Comparison of ENCODE assay signal across 12 cellular contexts in the genomic region with DNA sequence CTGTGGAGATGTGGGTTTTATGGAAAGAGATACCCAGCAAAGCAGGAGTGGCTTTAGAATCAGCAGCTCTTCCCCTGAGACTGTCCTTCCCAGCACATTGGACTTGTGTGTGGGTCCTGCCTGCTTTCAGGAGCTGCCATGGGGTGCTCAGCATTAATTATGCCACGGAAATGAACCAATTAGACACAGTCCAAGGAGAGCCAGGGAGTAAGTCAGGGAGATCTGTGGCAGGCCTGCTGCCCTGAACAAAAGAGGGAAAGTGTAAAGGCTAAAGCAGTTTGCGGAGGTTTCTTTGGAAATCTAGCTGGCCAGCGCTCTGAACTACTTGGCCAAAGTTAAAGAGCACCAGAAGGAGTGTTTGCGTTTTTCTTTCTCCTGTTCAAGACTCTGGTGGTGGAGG.
DNase-seq lines count a peak whose midpoint lies in the region; ATAC-seq and TF ChIP-seq lines count a peak whose summit lies in the region.
"Had no signal": no experiment of that assay in that cellular context is flagged by ENCODE, and none has a peak within 500 bp of the region (broad histone marks: within the 10 kb centered on the region; RNA-seq: fewer than 3 reads in every experiment).

No MANE protein-coding gene starts in this region.

- H3K9me3 Mint-ChIP-seq in activated T-cell treated with anti-CD3 and anti-CD28 coated beads, Interleukin-2, amount 50 U/mL, for 72 hours: no peaks in the 10 kb centered on the region
- no peaks in the 10 kb centered on the region for H3K9me3 Mint-ChIP-seq in WTC11

- H3K4me3 ChIP-seq in lower lobe of right lung: no peak overlapping the region
- no peak overlapping the region for H3K4me3 ChIP-seq in upper lobe of left lung
- no peak overlapping the region for H3K4me3 ChIP-seq in mammary epithelial cell (replicated peaks in 1 of 3; ENCODE audit: insufficient read depth in 1 of 3, low read depth in 2 of 3, low read length in 3 of 3)
- H3K4me3 ChIP-seq: transverse colon had no signal

- H3K27ac Mint-ChIP-seq in activated T-cell treated with anti-CD3 and anti-CD28 coated beads, Interleukin-2, amount 50 U/mL, for 72 hours: peak overlapping the region; percentile 47
- peak overlapping the region; percentile 66 for H3K27ac Mint-ChIP-seq in WTC11

- TF ChIP-seq CTCF in WTC11 (IDR thresholded peaks at IDR 0.05): no peak
- TF ChIP-seq CTCF in lower lobe of right lung (IDR thresholded peaks at IDR 0.05): no peak
- TF ChIP-seq CTCF in upper lobe of left lung (IDR thresholded peaks at IDR 0.05): no peak
- no peak for TF ChIP-seq CTCF in mammary epithelial cell (conservative IDR thresholded peaks at IDR 0.05 in 1 of 2, IDR thresholded peaks at IDR 0.05 in 1 of 2; ENCODE audit: extremely low read depth in 1 of 2, insufficient read depth in 1 of 2, low read depth in 1 of 2, low read length in 2 of 2)

- peaks cover 74% of the 10 kb centered on the region for H3K79me2 ChIP-seq in mammary epithelial cell (ENCODE audit: insufficient read depth, low read length)

- in situ Hi-C loops in mammary epithelial cell (cut with MboI; ENCODE audit: low sequenced_read_pairs in 2 of 2): no loop called here

- peaks cover 30% of the 10 kb centered on the region for H3K36me3 ChIP-seq in lower lobe of right lung
- peaks cover 0 to 30% (median 12%) of the 10 kb centered on the region in 4 donors for H3K36me3 ChIP-seq in upper lobe of left lung
- H3K36me3 ChIP-seq in mammary epithelial cell (ENCODE audit: insufficient read depth, low read length): peaks cover 10% of the 10 kb centered on the region

- H3K4me1 ChIP-seq in lower lobe of right lung: peaks cover 90% of the 10 kb centered on the region
- peaks cover 67 to 86% (median 77%) of the 10 kb centered on the region in 4 donors for H3K4me1 ChIP-seq in upper lobe of left lung
- H3K4me1 ChIP-seq in mammary epithelial cell (ENCODE audit: insufficient read depth, low read length): peaks cover 8% of the 10 kb centered on the region

- H3K27ac ChIP-seq in lower lobe of right lung: peak overlapping the region; percentile 9
- peak overlapping the region in 3 of 4 donors; percentile 31 to 83 (median 77) for H3K27ac ChIP-seq in upper lobe of left lung
- H3K27ac ChIP-seq in mammary epithelial cell (ENCODE audit: insufficient read depth, low read depth, low read length): no peak overlapping the region

- H3K9me3 ChIP-seq in lower lobe of right lung (no peaks in the 10 kb centered on the region), upper lobe of left lung (no peaks in the 10 kb centered on the region), mammary epithelial cell (replicated peaks; ENCODE audit: insufficient read depth, low read length) (no peaks in the 10 kb centered on the region)
- H3K9me3 ChIP-seq: transverse colon had no signal

- dilution Hi-C loops in mammary epithelial cell (cut with HindIII; ENCODE audit: low sequenced_read_pairs): no loop called here

- H3K4me3 Mint-ChIP-seq in activated T-cell treated with anti-CD3 and anti-CD28 coated beads, Interleukin-2, amount 50 U/mL, for 72 hours: peak overlapping the region in 1 of 2 donors; percentile 3
- no peak overlapping the region for H3K4me3 Mint-ChIP-seq in WTC11

- H3K4me1 Mint-ChIP-seq in activated T-cell treated with anti-CD3 and anti-CD28 coated beads, Interleukin-2, amount 50 U/mL, for 72 hours (ENCODE audit: low read depth): peaks cover 67% of the 10 kb centered on the region
- peaks cover 46% of the 10 kb centered on the region for H3K4me1 Mint-ChIP-seq in WTC11

- H3K27me3 Mint-ChIP-seq in activated T-cell treated with anti-CD3 and anti-CD28 coated beads, Interleukin-2, amount 50 U/mL, for 72 hours (ENCODE audit: low read depth): no peaks in the 10 kb centered on the region
- H3K27me3 Mint-ChIP-seq in WTC11 (ENCODE audit: low read depth): no peaks in the 10 kb centered on the region

- ATAC-seq in activated T-cell treated with anti-CD3 and anti-CD28 coated beads, Interleukin-2, amount 50 U/mL, for 72 hours (replicated peaks in 1 of 2): no peak
- no peak for ATAC-seq in WTC11
- ATAC-seq in lower lobe of right lung: no peak
- ATAC-seq in upper lobe of left lung (ENCODE audit: low FRiP score in 2 of 2): no peak

- no peak for TF ChIP-seq POLR2A in upper lobe of left lung (IDR thresholded peaks at IDR 0.05)

- POLR2A ChIA-PET in WTC11 (lab: Charles Lee): no interaction called here

- 52 to 67% methylated on average over 4 of the region's 4 CpGs for WGBS in upper lobe of left lung, 2 donors
- WGBS in mammary epithelial cell (ENCODE audit: low coverage, missing lambda C conversion rate): 75% methylated on average over 4 of the region's 4 CpGs

- H3K36me3 Mint-ChIP-seq in activated T-cell treated with anti-CD3 and anti-CD28 coated beads, Interleukin-2, amount 50 U/mL, for 72 hours (ENCODE audit: insufficient read depth in 2 of 2): peaks cover 5 to 17% of the 10 kb centered on the region in 2 donors
- no peaks in the 10 kb centered on the region for H3K36me3 Mint-ChIP-seq in WTC11

- H2AFZ ChIP-seq in mammary epithelial cell (ENCODE audit: low read depth, low read length): no peak overlapping the region

- H3K27me3 ChIP-seq in lower lobe of right lung (ENCODE audit: low read depth) (no peaks in the 10 kb centered on the region), upper lobe of left lung (no peaks in the 10 kb centered on the region), mammary epithelial cell (ENCODE audit: insufficient read depth, low read length) (no peaks in the 10 kb centered on the region)
- H3K27me3 ChIP-seq: transverse colon had no signal

- no peak overlapping the region for H3K4me2 ChIP-seq in mammary epithelial cell (ENCODE audit: insufficient read depth, low read depth, low read length)

- H4K20me1 ChIP-seq in mammary epithelial cell (ENCODE audit: insufficient read depth, low read length): no peaks in the 10 kb centered on the region

- CTCF ChIA-PET in WTC11 (lab: Charles Lee) (interaction anchor here (0.7 kb wide), 1 partner anchor 26 kb away, joined by 3 read pairs; no protein-coding TSS in a partner anchor), mammary epithelial cell (lab: Charles Lee; ENCODE audit: low non-redundant PET) (interaction anchor here (0.5 kb wide), 1 partner anchor 16 kb away, joined by 3 read pairs; no protein-coding TSS in a partner anchor)

- DNase-seq in activated T-cell treated with anti-CD3 and anti-CD28 coated beads, Interleukin-2, amount 50 U/mL, for 72 hours: no peak
- DNase-seq in activated T-cell treated with anti-CD3 and anti-CD28 coated beads for 4 hours (no peak), WTC11 (ENCODE audit: low spot score) (no peak), lower lobe of right lung (no peak), upper lobe of left lung (no peak), AG08396 (ENCODE audit: low spot score) (no peak), glomerular visceral epithelial cell (ENCODE audit: extremely low spot score) (no peak), mammary epithelial cell (no peak)
- DNase-seq: NCI-H1694; NCI-H524; stimulated activated CD4-positive, alpha-beta T cell treated with anti-CD3 and anti-CD28 coated beads, Interleukin-15, amount 100 ng/mL, for 24 hours; transverse colon had no signal

- intact Hi-C loops in lower lobe of right lung (cut with DNase I) (no loop called here), mammary epithelial cell (cut with micrococcal nuclease) (no loop called here)

- H3K9ac ChIP-seq in mammary epithelial cell (ENCODE audit: insufficient read depth, low read length): no peak overlapping the region

- no peak for TF ChIP-seq EP300 in upper lobe of left lung (IDR thresholded peaks at IDR 0.05)

- BruUV-seq in mammary epithelial cell (replicated peaks; lab: Mats Ljungman, UMichigan): no TSS peak

TF ChIP-seq in WTC11, 78 proteins besides CTCF, POLR2A, EP300 and RAD21 (continues in another document):
- TF ChIP-seq, protein P1, sequence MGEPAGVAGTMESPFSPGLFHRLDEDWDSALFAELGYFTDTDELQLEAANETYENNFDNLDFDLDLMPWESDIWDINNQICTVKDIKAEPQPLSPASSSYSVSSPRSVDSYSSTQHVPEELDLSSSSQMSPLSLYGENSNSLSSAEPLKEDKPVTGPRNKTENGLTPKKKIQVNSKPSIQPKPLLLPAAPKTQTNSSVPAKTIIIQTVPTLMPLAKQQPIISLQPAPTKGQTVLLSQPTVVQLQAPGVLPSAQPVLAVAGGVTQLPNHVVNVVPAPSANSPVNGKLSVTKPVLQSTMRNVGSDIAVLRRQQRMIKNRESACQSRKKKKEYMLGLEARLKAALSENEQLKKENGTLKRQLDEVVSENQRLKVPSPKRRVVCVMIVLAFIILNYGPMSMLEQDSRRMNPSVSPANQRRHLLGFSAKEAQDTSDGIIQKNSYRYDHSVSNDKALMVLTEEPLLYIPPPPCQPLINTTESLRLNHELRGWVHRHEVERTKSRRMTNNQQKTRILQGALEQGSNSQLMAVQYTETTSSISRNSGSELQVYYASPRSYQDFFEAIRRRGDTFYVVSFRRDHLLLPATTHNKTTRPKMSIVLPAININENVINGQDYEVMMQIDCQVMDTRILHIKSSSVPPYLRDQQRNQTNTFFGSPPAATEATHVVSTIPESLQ (CRISPR knock-in tag; IDR thresholded peaks at IDR 0.05): no peak
- TF ChIP-seq, protein P2, sequence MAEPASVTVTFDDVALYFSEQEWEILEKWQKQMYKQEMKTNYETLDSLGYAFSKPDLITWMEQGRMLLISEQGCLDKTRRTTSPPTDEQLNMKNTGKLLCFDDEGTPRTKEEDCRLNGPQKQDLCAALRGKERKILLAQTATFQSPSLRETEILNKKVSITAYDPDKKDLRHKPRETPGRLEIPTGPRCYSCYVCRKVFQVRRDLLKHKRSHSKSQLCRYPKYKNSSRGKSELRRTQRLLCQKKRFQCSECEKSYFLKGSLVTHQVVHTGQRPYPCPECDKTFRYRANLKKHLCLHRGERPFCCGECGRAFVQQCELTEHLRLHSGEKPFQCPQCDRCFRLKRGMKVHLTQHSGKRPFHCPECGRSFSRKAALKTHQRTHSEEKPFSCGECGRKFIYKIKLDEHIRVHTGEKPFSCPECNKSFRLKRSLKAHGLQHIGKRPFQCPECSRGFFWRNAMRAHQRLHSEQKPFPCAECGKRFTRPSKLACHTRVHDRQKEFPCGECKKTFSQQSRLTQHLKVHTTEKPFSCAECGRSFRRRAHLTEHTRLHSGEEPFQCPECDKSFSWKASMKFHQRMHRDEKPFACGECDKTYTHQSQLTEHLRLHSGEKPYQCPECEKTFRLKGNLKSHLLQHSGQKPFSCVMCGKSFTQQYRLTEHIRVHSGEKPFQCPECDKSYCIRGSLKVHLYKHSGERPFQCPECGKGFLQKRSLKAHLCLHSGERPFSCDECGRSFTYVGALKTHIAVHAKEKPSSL (CRISPR knock-in tag; conservative IDR thresholded peaks at IDR 0.05): no peak
- TF ChIP-seq GTF2I (CRISPR knock-in tag; conservative IDR thresholded peaks at IDR 0.05) (no peak), NFE2L1 (CRISPR knock-in tag; IDR thresholded peaks at IDR 0.05) (no peak)
